Comparison of ENCODE assay signal across 9 cellular contexts in genomic region chr6:40328376-40328987, GRCh38.
A peak's percentile ranks its signal among the peaks of the same experiment; 100 is the strongest.
DNase-seq lines count a peak whose midpoint lies in the region; ATAC-seq, FAIRE-seq and TF ChIP-seq lines count a peak whose summit lies in the region.
"Had no signal": no experiment of that assay in that cellular context is flagged by ENCODE, and none has a peak within 500 bp of the region (broad histone marks: within the 10 kb centered on the region; RNA-seq: fewer than 3 reads in every experiment).

No MANE protein-coding gene starts in this region.

- no peak overlapping the region for H2BK20ac ChIP-seq in IMR-90 (ENCODE audit: low read depth, low read length)
- peak overlapping the region; percentile 94; the same call in 1 of the 2 replicates for H2BK20ac ChIP-seq in H1 (ENCODE audit: low read length)

- H3K56ac ChIP-seq in IMR-90 (ENCODE audit: extremely low read depth, insufficient read depth, low read length) (no peak overlapping the region), H1 (replicated peaks; ENCODE audit: insufficient read length, low read depth, low read length) (no peak overlapping the region)

- H3K4ac ChIP-seq in IMR-90 (ENCODE audit: low read depth, low read length) (no peak overlapping the region), H1 (replicated peaks; ENCODE audit: insufficient read length, low read depth, low read length) (peak overlapping the region; percentile 58)

- H3K27me3 ChIP-seq in IMR-90 (ENCODE audit: control insufficient read depth, insufficient read depth, low read length) (no peaks in the 10 kb centered on the region), SU-DHL-6 (ENCODE audit: low read length) (no peaks in the 10 kb centered on the region), H1 (replicated peaks in 1 of 4; ENCODE audit: control insufficient read depth in 3 of 4, extremely low read depth in 1 of 4, insufficient read depth in 3 of 4, low read length in 3 of 4) (no peaks in the 10 kb centered on the region; a peak in 1 of 7 replicates)

- H3K36me3 Mint-ChIP-seq in osteocyte (ENCODE audit: unreplicated experiment): no peaks in the 10 kb centered on the region
- no peaks in the 10 kb centered on the region for H3K36me3 Mint-ChIP-seq in T-helper 2 cell treated with Interferon-gamma antibody and Interleukin-4, amounts not matched to agents 5 μg/mL and 100 μg/mL, for 36 hours (ENCODE audit: low read depth)

- H3K14ac ChIP-seq in IMR-90 (replicated peaks; ENCODE audit: low read depth, low read length) (no peak overlapping the region), H1 (ENCODE audit: insufficient read length) (no peak overlapping the region)

- no peak overlapping the region for H2AK9ac ChIP-seq in IMR-90 (replicated peaks; ENCODE audit: low read depth, low read length, poor library complexity)

- TF ChIP-seq EP300 in H1 (IDR thresholded peaks at IDR 0.05; ENCODE audit: borderline replicate concordance in 1 of 2, low read depth in 2 of 2, low read length in 2 of 2): no peak

- POLR2A ChIA-PET in IMR-90 (lab: Charles Lee; ENCODE audit: unreplicated experiment): no interaction called here
- POLR2A ChIA-PET in H1 (lab: Charles Lee; ENCODE audit: partially characterized antibody): interaction anchor here (1.1 to 1.8 kb wide), 6 partner anchors 10 to 493 kb away, joined by 3 to 4 read pairs (median 3); no protein-coding TSS in a partner anchor

- no peaks in the 10 kb centered on the region for H3K9me2 ChIP-seq in SU-DHL-6 (replicated peaks; ENCODE audit: insufficient read depth, low read length)

- no peaks in the 10 kb centered on the region for H3F3A ChIP-seq in SU-DHL-6 (ENCODE audit: insufficient read depth)

- CTCF ChIA-PET in IMR-90 (lab: Yijun Ruan, JAX): no interaction called here
- CTCF ChIA-PET in H1 (lab: Charles Lee; ENCODE audit: partially characterized antibody): interaction anchor here (0.6 to 9.9 kb wide), 72 partner anchors 8 to 576 kb away, joined by 3 to 136 read pairs (median 4); partner anchors contain the start of gene LRFN2

- H3K36me3 ChIP-seq in IMR-90 (ENCODE audit: control insufficient read depth, insufficient read depth, low read length): no peaks in the 10 kb centered on the region
- no peaks in the 10 kb centered on the region for H3K36me3 ChIP-seq in SU-DHL-6 (ENCODE audit: low read length)
- H3K36me3 ChIP-seq in H1 (ENCODE audit: control insufficient read depth in 2 of 4, insufficient read depth in 4 of 4, low read length in 3 of 4): no peaks in the 10 kb centered on the region
- H3K36me3 ChIP-seq: HAP-1 had no signal

- TF ChIP-seq POLR2A in IMR-90 (IDR thresholded peaks at IDR 0.05; ENCODE audit: low read depth, low read length) (no peak), H1 (IDR thresholded peaks at IDR 0.05; ENCODE audit: control extremely low read depth in 1 of 2, low read depth in 2 of 2, low read length in 2 of 2) (no peak)

- H3K9me3 Mint-ChIP-seq in osteocyte (ENCODE audit: unreplicated experiment): no peaks in the 10 kb centered on the region
- H3K9me3 Mint-ChIP-seq in T-helper 2 cell treated with Interferon-gamma antibody and Interleukin-4, amounts not matched to agents 5 μg/mL and 100 μg/mL, for 36 hours: no peaks in the 10 kb centered on the region

- H3K9ac ChIP-seq in IMR-90 (ENCODE audit: low read depth, low read length) (no peak overlapping the region), SU-DHL-6 (ENCODE audit: low read length) (no peak overlapping the region), H1 (replicated peaks in 1 of 4; ENCODE audit: extremely low read depth in 1 of 4, low read depth in 3 of 4, low read length in 3 of 4) (no peak overlapping the region)

- H4K91ac ChIP-seq in IMR-90 (ENCODE audit: insufficient read depth, low read depth, low read length) (no peak overlapping the region), H1 (replicated peaks; ENCODE audit: insufficient read length, low read length) (no peak overlapping the region)

- H3K4me1 Mint-ChIP-seq in osteocyte (ENCODE audit: unreplicated experiment): no peaks in the 10 kb centered on the region
- peaks cover 17% of the 10 kb centered on the region for H3K4me1 Mint-ChIP-seq in T-helper 2 cell treated with Interferon-gamma antibody and Interleukin-4, amounts not matched to agents 5 μg/mL and 100 μg/mL, for 36 hours (ENCODE audit: low read depth)

- H3K23ac ChIP-seq in IMR-90 (ENCODE audit: low read depth, low read length): no peak overlapping the region
- H3K23ac ChIP-seq in H1 (ENCODE audit: insufficient read length): no peak overlapping the region

- H3K4me3 ChIP-seq in IMR-90 (ENCODE audit: insufficient read depth, low read depth, low read length) (no peak overlapping the region), SU-DHL-6 (ENCODE audit: insufficient read depth, low read length, poor library complexity, severe bottlenecking) (no peak overlapping the region), H1 (ENCODE audit: extremely low read depth in 1 of 4, insufficient read depth in 2 of 4, low read depth in 3 of 4, low read length in 4 of 4) (peak overlapping the region in 1 of 4 experiments; percentile 42; a peak in 1 of 8 replicates)
- H3K4me3 ChIP-seq: HAP-1 had no signal

- H4K20me1 ChIP-seq in IMR-90 (ENCODE audit: insufficient read depth, low read length) (no peaks in the 10 kb centered on the region), SU-DHL-6 (ENCODE audit: low read depth, low read length) (no peaks in the 10 kb centered on the region), H1 (replicated peaks in 1 of 2; ENCODE audit: control insufficient read depth in 1 of 2, insufficient read depth in 2 of 2, low read length in 2 of 2) (no peaks in the 10 kb centered on the region)

- H4K5ac ChIP-seq in IMR-90 (ENCODE audit: low read depth, low read length) (no peak overlapping the region), H1 (ENCODE audit: insufficient read length, low read depth, low read length) (peak overlapping the region; percentile 42)

- TF ChIP-seq RAD21 in IMR-90 (IDR thresholded peaks at IDR 0.05; ENCODE audit: low read length) (no peak), H1 (IDR thresholded peaks at IDR 0.05 in 1 of 2, conservative IDR thresholded peaks at IDR 0.05 in 1 of 2; ENCODE audit: low read depth in 2 of 2, low read length in 2 of 2) (peak; percentile 94 to 98)

- H3K18ac ChIP-seq in IMR-90 (ENCODE audit: low read depth, low read length): no peak overlapping the region
- H3K18ac ChIP-seq in H1 (ENCODE audit: extremely low read depth, low read length): peak overlapping the region; percentile 89; the same call in 1 of the 2 replicates

- H3K9me1 ChIP-seq in IMR-90 (ENCODE audit: insufficient read depth, low read length): no peaks in the 10 kb centered on the region

- no peaks in the 10 kb centered on the region for H3K4me1 ChIP-seq in IMR-90 (ENCODE audit: control insufficient read depth, insufficient read depth, low read length)
- peaks cover 12 to 29% (median 22%) of the 10 kb centered on the region in 4 experiments for H3K4me1 ChIP-seq in H1 (replicated peaks in 1 of 4; ENCODE audit: control insufficient read depth in 3 of 4, insufficient read depth in 4 of 4, low read length in 3 of 4)
- H3K4me1 ChIP-seq: HAP-1 had no signal

- WGBS in IMR-90 (ENCODE audit: extremely low coverage in 2 of 2, insufficient read length in 1 of 2), 2 experiments: 33% methylated on average over 3 of the region's 12 CpGs; no CpG with 5 or more reads in 1 of the 2 experiments
- 54% methylated on average over 12 of the region's 12 CpGs; no CpG with 5 or more reads in 1 of the 2 experiments for WGBS in H1 (ENCODE audit: extremely low coverage in 1 of 2, insufficient coverage in 1 of 2, insufficient read length in 1 of 2, insufficient replicate concordance in 2 of 2, low coverage in 1 of 2, low lambda C conversion rate in 2 of 2, missing lambda C conversion rate in 1 of 2), 2 experiments

- H2BK5ac ChIP-seq in IMR-90 (ENCODE audit: low read depth, low read length, poor library complexity, severe bottlenecking) (no peak overlapping the region), H1 (ENCODE audit: low read depth, low read length) (peak overlapping the region; percentile 93)

- dilution Hi-C loops in IMR-90 (cut with HindIII; ENCODE audit: low sequenced_read_pairs, unreplicated experiment): no loop called here

- no peak for ATAC-seq in IMR-90 (ENCODE audit: low read depth)
- ATAC-seq in HG03460 (IDR thresholded peaks at IDR 0.05; ENCODE audit: unreplicated experiment): no peak

- H2BK120ac ChIP-seq in IMR-90 (ENCODE audit: low read depth, low read length) (no peak overlapping the region), H1 (replicated peaks; ENCODE audit: low read depth, low read length) (peak overlapping the region; percentile 69)

- 0 out of 2 replicates have a peak, but pooled peaks have one; percentile 6 for TF ChIP-seq CTCF in IMR-90 (conservative IDR thresholded peaks at IDR 0.05; ENCODE audit: low read depth, low read length)
- peak; percentile 91 for TF ChIP-seq CTCF in SU-DHL-6 (IDR thresholded peaks at IDR 0.05; ENCODE audit: insufficient read depth, low read length, poor library complexity, severe bottlenecking)
- peak; percentile 88 to 99 (median 93) for TF ChIP-seq CTCF in H1 (IDR thresholded peaks at IDR 0.05; ENCODE audit: control extremely low read depth in 1 of 3, insufficient read depth in 1 of 3, low read depth in 1 of 3, low read length in 3 of 3)
- TF ChIP-seq CTCF in osteocyte (IDR thresholded peaks at IDR 0.05): peak; percentile 54

- no peak overlapping the region for H2BK15ac ChIP-seq in IMR-90 (ENCODE audit: low read depth, low read length)
- H2BK15ac ChIP-seq in H1 (ENCODE audit: low read length): 0 out of 2 replicates have a peak overlapping the region, but pooled peaks have one; percentile 50

- H3K27ac ChIP-seq in IMR-90 (ENCODE audit: insufficient read depth, low read length): no peak overlapping the region
- H3K27ac ChIP-seq in SU-DHL-6 (ENCODE audit: low read depth, low read length): no peak overlapping the region
- peak overlapping the region; percentile 25; the same call in 1 of the 2 replicates for H3K27ac ChIP-seq in H1 (ENCODE audit: low read depth, low read length)

- H3K23me2 ChIP-seq in H1 (ENCODE audit: low read depth, low read length): no peaks in the 10 kb centered on the region

- H3K4me3 Mint-ChIP-seq in osteocyte (ENCODE audit: unreplicated experiment): no peak overlapping the region
- H3K4me3 Mint-ChIP-seq in T-helper 2 cell treated with Interferon-gamma antibody and Interleukin-4, amounts not matched to agents 5 μg/mL and 100 μg/mL, for 36 hours: no peak overlapping the region

- H2AK5ac ChIP-seq in IMR-90 (ENCODE audit: low read depth, low read length) (no peak overlapping the region), H1 (ENCODE audit: low read depth, low read length) (peak overlapping the region; percentile 61; the same call in 1 of the 2 replicates)

- FAIRE-seq in H1 (lab: Jason Lieb, UNC): peak; percentile 75

- H2BK12ac ChIP-seq in H1 (ENCODE audit: low read depth, low read length): peak overlapping the region; percentile 68

- H3K9me3 ChIP-seq in IMR-90 (ENCODE audit: control insufficient read depth, insufficient read depth, low read length): no peaks in the 10 kb centered on the region
- H3K9me3 ChIP-seq in SU-DHL-6 (ENCODE audit: insufficient read depth, low read length): no peaks in the 10 kb centered on the region
- H3K9me3 ChIP-seq in H1 (ENCODE audit: insufficient read depth in 2 of 2, low read depth in 1 of 2, low read length in 1 of 2): no peaks in the 10 kb centered on the region
- H3K9me3 ChIP-seq: HAP-1 had no signal

- H3K79me1 ChIP-seq in IMR-90 (ENCODE audit: low read depth in 1 of 2, low read length in 2 of 2) (no peaks in the 10 kb centered on the region), H1 (ENCODE audit: low read depth, low read length) (no peaks in the 10 kb centered on the region)

- in situ Hi-C loops in IMR-90 (cut with MboI; ENCODE audit: low sequenced_read_pairs): no loop called here

- H4K8ac ChIP-seq in IMR-90 (ENCODE audit: low read depth in 2 of 2, low read length in 2 of 2) (no peak overlapping the region), H1 (ENCODE audit: extremely low read depth, insufficient read depth, low read length) (no peak overlapping the region)

- peaks cover 40% of the 10 kb centered on the region for H3K27me3 Mint-ChIP-seq in osteocyte (ENCODE audit: unreplicated experiment)
- H3K27me3 Mint-ChIP-seq in T-helper 2 cell treated with Interferon-gamma antibody and Interleukin-4, amounts not matched to agents 5 μg/mL and 100 μg/mL, for 36 hours (ENCODE audit: low read depth): peaks cover 23% of the 10 kb centered on the region

- DNase-seq in D341Med (ENCODE audit: low spot score) (peak; percentile 85), IMR-90 (no peak), H1 (ENCODE audit: low read depth in 1 of 2, low spot score in 2 of 2) (peak in 1 of 2 experiments; percentile 88), osteocyte (ENCODE audit: extremely low spot score, unreplicated experiment) (no peak), NCI-H226 (no peak)
- no peak for DNase-seq in T-helper 2 cell treated with Interferon-gamma antibody and Interleukin-4, amounts not matched to agents 5 μg/mL and 100 μg/mL, for 36 hours (ENCODE audit: low spot score)

- H2AFZ ChIP-seq in IMR-90 (replicated peaks; ENCODE audit: low read length, poor library complexity): peak overlapping the region; percentile 6
- no peak overlapping the region for H2AFZ ChIP-seq in SU-DHL-6 (ENCODE audit: low read depth, low read length, severe bottlenecking)
- peak overlapping the region; percentile 86 for H2AFZ ChIP-seq in H1 (ENCODE audit: low read length)

- no peak overlapping the region for H3K27ac Mint-ChIP-seq in osteocyte (ENCODE audit: unreplicated experiment)
- no peak overlapping the region for H3K27ac Mint-ChIP-seq in T-helper 2 cell treated with Interferon-gamma antibody and Interleukin-4, amounts not matched to agents 5 μg/mL and 100 μg/mL, for 36 hours

- H3K79me2 ChIP-seq in SU-DHL-6 (ENCODE audit: insufficient read depth, low read length): no peaks in the 10 kb centered on the region
- H3K79me2 ChIP-seq in H1 (ENCODE audit: control insufficient read depth in 1 of 2, insufficient read depth in 2 of 2, low read length in 2 of 2): no peaks in the 10 kb centered on the region

- no TSS peak for BruUV-seq in IMR-90 (replicated peaks; lab: Mats Ljungman, UMichigan)

- H3K4me2 ChIP-seq in IMR-90 (ENCODE audit: low read depth, low read length): no peak overlapping the region
- no peak overlapping the region for H3K4me2 ChIP-seq in SU-DHL-6 (ENCODE audit: low read depth, low read length, poor library complexity, severe bottlenecking)
- peak overlapping the region; percentile 35 to 58 for H3K4me2 ChIP-seq in H1 (ENCODE audit: insufficient read depth in 1 of 2, low read depth in 2 of 2, low read length in 2 of 2)

- intact Hi-C loops in IMR-90 (cut with micrococcal nuclease): no loop called here

Comparison
In these comparisons a context has a peak if more than half of its experiments do, and no peak if none do; other contexts are left out.
1. H3K4me2 ChIP-seq: peak in H1 (2 of 2); none in IMR-90 (single experiment) and SU-DHL-6 (single experiment).
2. CTCF ChIP-seq: peak in every context shown above with its lines; median percentile 93 in H1; 91 in SU-DHL-6; 54 in osteocyte; 6 in IMR-90.